In the genomic region with DNA sequence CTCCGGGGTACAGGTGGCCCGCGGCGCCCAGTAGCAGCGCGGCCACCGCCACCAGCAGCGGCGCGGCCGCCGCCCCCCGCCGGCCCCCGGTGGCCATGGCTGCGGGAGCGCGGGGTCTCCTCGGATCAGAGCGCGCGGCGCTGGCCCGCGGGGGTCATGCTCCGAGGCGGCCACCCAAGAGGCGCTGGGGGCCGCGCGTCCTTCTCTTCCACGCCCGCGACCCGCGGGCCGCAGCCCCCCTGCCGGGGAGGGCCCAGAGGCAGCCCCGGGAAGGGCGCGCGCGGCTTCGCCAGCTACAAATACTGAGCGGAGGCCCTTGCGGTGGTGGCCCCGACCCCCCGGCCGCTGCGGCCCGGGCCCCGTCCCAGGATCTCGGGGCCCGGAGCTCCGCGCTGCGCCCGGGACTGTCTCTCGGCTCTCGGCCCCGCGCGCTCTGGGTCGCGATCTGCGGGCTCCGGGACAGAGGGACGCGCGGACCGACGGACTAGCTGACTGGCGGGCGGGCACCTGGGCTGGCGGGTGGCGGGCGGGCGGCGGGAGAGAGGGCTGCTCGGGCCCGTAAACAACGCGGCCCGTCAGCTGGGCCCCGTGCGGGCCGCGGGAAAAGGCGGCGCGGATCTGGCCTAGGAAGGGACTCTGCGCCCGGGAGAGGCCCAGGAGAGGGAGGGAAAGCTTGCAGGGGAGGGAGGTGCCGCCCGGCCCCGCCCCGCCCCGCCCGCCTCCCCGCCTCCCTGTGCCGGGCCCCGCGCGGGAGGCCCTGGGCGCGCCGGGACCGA, we compare ENCODE assay signal across 1 cellular context.
TF ChIP-seq lines count a peak whose summit lies in the region.

A gene (minus strand): TSS at position 620 of the 776 bp plus-strand sequence. CDS start 523 bp downstream, at position 97.

TF ChIP-seq in GM12878, 131 proteins besides CTCF, POLR2A, EP300 and RAD21 (continued from another document):
- TF ChIP-seq, protein P1, sequence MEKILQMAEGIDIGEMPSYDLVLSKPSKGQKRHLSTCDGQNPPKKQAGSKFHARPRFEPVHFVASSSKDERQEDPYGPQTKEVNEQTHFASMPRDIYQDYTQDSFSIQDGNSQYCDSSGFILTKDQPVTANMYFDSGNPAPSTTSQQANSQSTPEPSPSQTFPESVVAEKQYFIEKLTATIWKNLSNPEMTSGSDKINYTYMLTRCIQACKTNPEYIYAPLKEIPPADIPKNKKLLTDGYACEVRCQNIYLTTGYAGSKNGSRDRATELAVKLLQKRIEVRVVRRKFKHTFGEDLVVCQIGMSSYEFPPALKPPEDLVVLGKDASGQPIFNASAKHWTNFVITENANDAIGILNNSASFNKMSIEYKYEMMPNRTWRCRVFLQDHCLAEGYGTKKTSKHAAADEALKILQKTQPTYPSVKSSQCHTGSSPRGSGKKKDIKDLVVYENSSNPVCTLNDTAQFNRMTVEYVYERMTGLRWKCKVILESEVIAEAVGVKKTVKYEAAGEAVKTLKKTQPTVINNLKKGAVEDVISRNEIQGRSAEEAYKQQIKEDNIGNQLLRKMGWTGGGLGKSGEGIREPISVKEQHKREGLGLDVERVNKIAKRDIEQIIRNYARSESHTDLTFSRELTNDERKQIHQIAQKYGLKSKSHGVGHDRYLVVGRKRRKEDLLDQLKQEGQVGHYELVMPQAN (conservative IDR thresholded peaks at IDR 0.05), result peak; percentile 68
